9 cellular contexts compared by ENCODE assay signal in genomic region chr15:74782596-74783071, GRCh38. TPM values are rescaled to one million over a fixed set of nuclear protein-coding genes. Genes with fewer than 3 reads are reported as not detected.
A peak's percentile ranks its signal among the peaks of the same experiment; 100 is the strongest.
DNase-seq lines count a peak whose midpoint lies in the region; ATAC-seq lines count a peak whose summit lies in the region.
"Had no signal": no experiment of that assay in that cellular context is flagged by ENCODE, and none has a peak within 500 bp of the region (broad histone marks: within the 10 kb centered on the region; RNA-seq: fewer than 3 reads in every experiment).

No MANE protein-coding gene starts in this region.

- H3K9me3 ChIP-seq in iPS DF 6.9 (ENCODE audit: control insufficient read depth, insufficient read depth, low read length) = no peaks in the 10 kb centered on the region

- H3K27me3 Mint-ChIP-seq in activated T-helper 17 cell treated with anti-CD3 and anti-CD28 coated beads, Interleukin-2, amount 50 U/mL, for 72 hours = no peaks in the 10 kb centered on the region
- no peaks in the 10 kb centered on the region for H3K27me3 Mint-ChIP-seq in stimulated activated naive B cell treated with anti-CD40 and anti-IgM and Interleukin-4, amounts not matched to agents 10 μg/mL and 1 μg/mL and 100 μg/mL, for 72 hours

- H3K27me3 ChIP-seq in iPS DF 6.9 (ENCODE audit: control insufficient read depth, insufficient read depth, low read length) = no peaks in the 10 kb centered on the region

- WGBS in iPS DF 6.9 (ENCODE audit: insufficient coverage, insufficient read length) = no CpG with 5 or more reads among the region's 26 CpGs

- no peaks in the 10 kb centered on the region for H3K36me3 ChIP-seq in iPS DF 6.9 (ENCODE audit: control insufficient read depth, insufficient read depth, low read length)

- no peaks in the 10 kb centered on the region for H3K9me3 Mint-ChIP-seq in activated T-helper 17 cell treated with anti-CD3 and anti-CD28 coated beads, Interleukin-2, amount 50 U/mL, for 72 hours
- H3K9me3 Mint-ChIP-seq in stimulated activated naive B cell treated with anti-CD40 and anti-IgM and Interleukin-4, amounts not matched to agents 10 μg/mL and 1 μg/mL and 100 μg/mL, for 72 hours = no peaks in the 10 kb centered on the region

- H3K4me1 ChIP-seq in iPS DF 6.9 (ENCODE audit: control insufficient read depth, insufficient read depth, low read length) = peaks cover 5% of the 10 kb centered on the region; the same call in 1 of the 2 replicates

- no peak overlapping the region for H3K27ac ChIP-seq in iPS DF 6.9 (ENCODE audit: low read length)

- peak overlapping the region; percentile 73; the same call in 1 of the 2 replicates for H3K4me3 ChIP-seq in iPS DF 6.9 (ENCODE audit: low read length)

- DNase-seq in iPS DF 6.9 (ENCODE audit: low read depth, low spot score) (no peak), NCI-H1092 treated with DMSO at 0.1 percent for 48 hours (lab: John Stamatoyannopoulos, UW) (no peak)
- DNase-seq in stimulated activated naive B cell treated with anti-CD40 and anti-IgM and Interleukin-4, amounts not matched to agents 10 μg/mL and 1 μg/mL and 100 μg/mL, for 72 hours = no peak
- DNase-seq in stimulated activated CD4-positive, alpha-beta T cell treated with anti-CD3 and anti-CD28 coated beads, Interleukin-15, amount 100 ng/mL, for 24 hours = no peak

- ATAC-seq in HG03442 (IDR thresholded peaks at IDR 0.05; ENCODE audit: unreplicated experiment) (peak; percentile 1), HG03095 (IDR thresholded peaks at IDR 0.05; ENCODE audit: unreplicated experiment) (no peak), GM19023 (IDR thresholded peaks at IDR 0.05; ENCODE audit: unreplicated experiment) (no peak)
- no peak for ATAC-seq in activated T-helper 17 cell treated with anti-CD3 and anti-CD28 coated beads, Interleukin-2, amount 50 U/mL, for 72 hours (replicated peaks)
- no peak for ATAC-seq in stimulated activated naive B cell treated with anti-CD40 and anti-IgM and Interleukin-4, amounts not matched to agents 10 μg/mL and 1 μg/mL and 100 μg/mL, for 72 hours (replicated peaks)

- peak overlapping the region; percentile 84 for H3K4me3 Mint-ChIP-seq in activated T-helper 17 cell treated with anti-CD3 and anti-CD28 coated beads, Interleukin-2, amount 50 U/mL, for 72 hours
- peak overlapping the region; percentile 98 for H3K4me3 Mint-ChIP-seq in stimulated activated naive B cell treated with anti-CD40 and anti-IgM and Interleukin-4, amounts not matched to agents 10 μg/mL and 1 μg/mL and 100 μg/mL, for 72 hours

- peaks cover 47% of the 10 kb centered on the region for H3K4me1 Mint-ChIP-seq in activated T-helper 17 cell treated with anti-CD3 and anti-CD28 coated beads, Interleukin-2, amount 50 U/mL, for 72 hours
- peaks cover 76 to 90% of the 10 kb centered on the region in 2 donors for H3K4me1 Mint-ChIP-seq in stimulated activated naive B cell treated with anti-CD40 and anti-IgM and Interleukin-4, amounts not matched to agents 10 μg/mL and 1 μg/mL and 100 μg/mL, for 72 hours

- H3K27ac Mint-ChIP-seq in activated T-helper 17 cell treated with anti-CD3 and anti-CD28 coated beads, Interleukin-2, amount 50 U/mL, for 72 hours = peak overlapping the region; percentile 89
- H3K27ac Mint-ChIP-seq in stimulated activated naive B cell treated with anti-CD40 and anti-IgM and Interleukin-4, amounts not matched to agents 10 μg/mL and 1 μg/mL and 100 μg/mL, for 72 hours = peak overlapping the region; percentile 97

- H3K36me3 Mint-ChIP-seq in activated T-helper 17 cell treated with anti-CD3 and anti-CD28 coated beads, Interleukin-2, amount 50 U/mL, for 72 hours (ENCODE audit: low read depth) = peaks cover 56% of the 10 kb centered on the region
- H3K36me3 Mint-ChIP-seq in stimulated activated naive B cell treated with anti-CD40 and anti-IgM and Interleukin-4, amounts not matched to agents 10 μg/mL and 1 μg/mL and 100 μg/mL, for 72 hours = peaks cover 39 to 55% of the 10 kb centered on the region in 2 donors

RNA-seq across cellular contexts. Expression of gene CSK, which starts 0.8 kb away (rescaled TPM):
- total RNA-seq in activated T-helper 17 cell treated with anti-CD3 and anti-CD28 coated beads, Interleukin-2, amount 50 U/mL, for 72 hours = 100 to 1,000 TPM; 176 to 316 TPM

RNA-seq across cellular contexts. Expression of gene LMAN1L, which starts 30.0 kb away (rescaled TPM):
- total RNA-seq in activated T-helper 17 cell treated with anti-CD3 and anti-CD28 coated beads, Interleukin-2, amount 50 U/mL, for 72 hours = 1 to 10 TPM in 1 of 2 donors, under 1 TPM in 1; 0.82 to 1.6 TPM
- total RNA-seq: SK-MEL-5 had no signal

RNA-seq across cellular contexts. Expression of gene CYP1A2, which starts 34.0 kb away (rescaled TPM):
- total RNA-seq in activated T-helper 17 cell treated with anti-CD3 and anti-CD28 coated beads, Interleukin-2, amount 50 U/mL, for 72 hours = not detected
- total RNA-seq: SK-MEL-5 had no signal

RNA-seq across cellular contexts. Expression of gene CPLX3, which starts 43.8 kb away (rescaled TPM):
- total RNA-seq in activated T-helper 17 cell treated with anti-CD3 and anti-CD28 coated beads, Interleukin-2, amount 50 U/mL, for 72 hours = under 1 TPM; 0.15 to 0.19 TPM
- total RNA-seq: SK-MEL-5 had no signal

RNA-seq across cellular contexts. Expression of gene CYP1A1, which starts 57.3 kb away (rescaled TPM):
- 10 to 100 TPM in 1 of 2 donors, 1 to 10 TPM in 1; 3.3 to 11.4 TPM for total RNA-seq in activated T-helper 17 cell treated with anti-CD3 and anti-CD28 coated beads, Interleukin-2, amount 50 U/mL, for 72 hours
